In the genomic region with DNA sequence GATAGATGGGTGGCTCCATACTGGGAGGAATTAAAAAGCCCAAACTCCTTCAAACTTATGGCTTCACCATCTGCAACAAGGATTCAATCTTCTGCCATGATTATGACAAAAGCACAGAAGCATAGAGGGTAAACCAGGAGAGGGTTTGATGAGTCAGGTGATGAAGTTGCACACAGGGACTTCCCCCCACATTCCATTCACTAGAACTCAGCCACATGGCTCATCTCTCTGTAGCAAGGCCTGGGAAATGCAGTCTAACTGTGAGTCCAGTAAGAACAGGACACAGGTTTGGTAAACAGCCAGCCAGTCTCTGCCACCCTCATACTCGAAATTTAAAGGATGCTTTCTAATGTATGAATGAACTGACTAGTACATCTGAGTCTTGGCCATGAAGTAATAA, we compare ENCODE assay signal across 8 cellular contexts.
DNase-seq lines count a peak whose midpoint lies in the region; ATAC-seq and TF ChIP-seq lines count a peak whose summit lies in the region.

No MANE protein-coding gene starts in this region.

- ATAC-seq in Right ventricle myocardium superior (ENCODE audit: poor library complexity) (peak; percentile 52), T-helper 17 cell (peak; percentile 64), GM21526 (IDR thresholded peaks at IDR 0.05; ENCODE audit: low FRiP score, unreplicated experiment) (no peak)

- no peak overlapping the region for H3K27ac ChIP-seq in left ventricle myocardium inferior (replicated peaks)

- no peaks in the 10 kb centered on the region for H3K27me3 Mint-ChIP-seq in T-helper 17 cell

- no peak overlapping the region for H3K4me3 Mint-ChIP-seq in T-helper 17 cell

- TF ChIP-seq CTCF in left ventricle myocardium inferior (IDR thresholded peaks at IDR 0.05; ENCODE audit: borderline replicate concordance) (no peak), fibroblast of pulmonary artery (IDR thresholded peaks at IDR 0.05; ENCODE audit: low read length, missing control alignments) (no peak)

- no peaks in the 10 kb centered on the region for H3K36me3 ChIP-seq in left ventricle myocardium inferior

- peaks cover 3% of the 10 kb centered on the region for H3K36me3 Mint-ChIP-seq in T-helper 17 cell (ENCODE audit: low read depth)

- H3K27me3 ChIP-seq in left ventricle myocardium inferior (ENCODE audit: low read depth) = no peaks in the 10 kb centered on the region

- no peak overlapping the region for H3K4me3 ChIP-seq in left ventricle myocardium inferior
- H3K4me3 ChIP-seq in fibroblast of pulmonary artery (replicated peaks; ENCODE audit: low read depth, low read length) = no peak overlapping the region

- DNase-seq in Right ventricle myocardium superior (no peak), left ventricle myocardium inferior (no peak), T-helper 17 cell (no peak), fibroblast of pulmonary artery (ENCODE audit: low read depth) (peak; percentile 96), SKM-1 treated with dmso at 0.1 percent for 144 hours (lab: John Stamatoyannopoulos, UW; ENCODE audit: unreplicated experiment) (no peak), NCI-H2081 (lab: John Stamatoyannopoulos, UW) (no peak)
- DNase-seq in stimulated activated CD4-positive, alpha-beta T cell treated with anti-CD3 and anti-CD28 coated beads, TNF-alpha, amount 100 ng/mL, for 24 hours (ENCODE audit: low read depth in 3 of 3) = peak in 2 of 3 experiments; percentile 42 to 44

- H3K4me1 Mint-ChIP-seq in T-helper 17 cell = peaks cover 54% of the 10 kb centered on the region

- peaks cover 23% of the 10 kb centered on the region for H3K4me1 ChIP-seq in left ventricle myocardium inferior

- H3K9me3 ChIP-seq in left ventricle myocardium inferior (replicated peaks) (no peaks in the 10 kb centered on the region), T-helper 17 cell (ENCODE audit: control insufficient read depth, low read length, poor library complexity, severe bottlenecking) (no peaks in the 10 kb centered on the region)

- peak overlapping the region; percentile 88 for H3K27ac Mint-ChIP-seq in T-helper 17 cell

- intact Hi-C loops in Right ventricle myocardium superior (cut with DNase I) = no loop called here
- intact Hi-C loops in left ventricle myocardium inferior (cut with micrococcal nuclease) = no loop called here

Comparison
In these comparisons a context has a peak if more than half of its experiments do, and no peak if none do; other contexts are left out.
1. DNase-seq: peak in fibroblast of pulmonary artery (single experiment) and stimulated activated CD4-positive, alpha-beta T cell treated with anti-CD3 and anti-CD28 coated beads, TNF-alpha, amount 100 ng/mL, for 24 hours (2 of 3); none in Right ventricle myocardium superior (single experiment), left ventricle myocardium inferior (single experiment), T-helper 17 cell (0 of 3), SKM-1 treated with dmso at 0.1 percent for 144 hours (single experiment) and NCI-H2081 (0 of 2).